8 cellular contexts compared by ENCODE assay signal in the genomic region with DNA sequence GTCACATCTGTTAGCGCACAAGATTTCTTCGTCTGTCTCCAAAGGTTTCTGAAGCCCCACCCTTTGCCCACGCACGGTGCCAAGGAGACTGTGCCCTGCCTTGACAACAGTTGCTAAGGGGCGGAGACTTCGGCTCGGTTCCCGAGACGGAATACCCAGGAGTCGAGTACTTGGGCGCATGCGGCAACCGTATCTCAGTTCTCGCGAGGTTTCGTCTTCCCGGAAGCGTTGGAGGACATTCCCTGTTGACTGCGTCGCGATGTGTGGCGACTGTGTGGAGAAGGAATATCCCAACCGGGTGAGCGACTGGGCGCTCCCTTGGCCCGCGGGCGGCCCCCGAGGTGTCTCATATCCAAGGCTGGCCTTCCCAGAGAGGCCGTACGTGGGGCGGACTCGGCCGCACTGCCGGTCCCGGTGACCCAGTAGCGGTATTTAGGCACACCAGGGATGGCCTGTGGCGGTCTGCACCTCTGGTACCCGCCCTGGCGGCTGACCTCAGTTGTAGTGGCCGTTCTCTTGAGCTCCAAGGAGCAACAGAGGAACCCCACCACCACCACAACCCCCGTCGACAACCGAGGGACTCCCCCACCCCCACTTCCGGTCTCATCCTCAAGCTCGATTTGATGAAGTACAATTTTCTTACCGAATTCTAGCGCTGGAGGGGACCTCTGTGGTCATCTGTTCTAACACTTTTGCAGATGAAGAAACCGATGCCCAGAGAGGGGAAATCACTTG. TPM values are rescaled to one million over a fixed set of nuclear protein-coding genes. Genes with fewer than 3 reads are reported as not detected.
A peak's percentile ranks its signal among the peaks of the same experiment; 100 is the strongest.
DNase-seq lines count a peak whose midpoint lies in the region; ATAC-seq and TF ChIP-seq lines count a peak whose summit lies in the region.

A gene (plus strand): TSS at position 219 of the 735 bp plus-strand sequence. CDS start 41 bp downstream, at position 260.

- peak; percentile 69 to 81 for TF ChIP-seq POLR2A in Peyer's patch (IDR thresholded peaks at IDR 0.05)

- H3K27ac ChIP-seq in KMS-11 (peak within 1 kb of the TSS; percentile 85), Peyer's patch (peak within 1 kb of the TSS; percentile 92 to 94 (median 93)), muscle layer of colon (ENCODE audit: low read depth, low read length) (peak within 1 kb of the TSS; percentile 79)

- no peaks in the 10 kb centered on the region for H4K20me1 ChIP-seq in KMS-11 (ENCODE audit: insufficient read depth)

- H3K36me3 ChIP-seq in KMS-11 (ENCODE audit: insufficient read depth) (no peaks in the 10 kb centered on the region), Peyer's patch (no peaks in the 10 kb centered on the region), muscle layer of colon (ENCODE audit: insufficient read depth, low read length) (no peaks in the 10 kb centered on the region)

- ATAC-seq in GM21737 (IDR thresholded peaks at IDR 0.05; ENCODE audit: unreplicated experiment): peak; percentile 97
- ATAC-seq in esophagus mucosa: peak; percentile 100

- H3K79me2 ChIP-seq in KMS-11 (ENCODE audit: insufficient read depth, low read depth): peaks cover 35% of the 10 kb centered on the region

- peak; percentile 91 for DNase-seq in DMS53 treated with DMSO at 0.1 percent for 48 hours (lab: John Stamatoyannopoulos, UW; ENCODE audit: unreplicated experiment)
- peak; percentile 97 to 99 (median 98) for DNase-seq in Peyer's patch
- DNase-seq in activated T-cell treated with anti-CD3 and anti-CD28 coated beads, Interleukin-2, amount 50 U/mL, for 48 hours: peak; percentile 98
- peak; percentile 95 for DNase-seq in stimulated activated CD8-positive, alpha-beta memory T cell treated with anti-CD3 and anti-CD28 coated beads, Interleukin-7, amount 100 ng/mL, for 24 hours (ENCODE audit: low read depth)

- H3K27me3 ChIP-seq in KMS-11 (ENCODE audit: insufficient read depth, low read depth) (no peaks in the 10 kb centered on the region), Peyer's patch (no peaks in the 10 kb centered on the region), muscle layer of colon (ENCODE audit: control insufficient read depth in 1 of 2, insufficient read depth in 2 of 2, low read length in 2 of 2) (no peaks in the 10 kb centered on the region)

- H3K4me2 ChIP-seq in KMS-11: peak within 1 kb of the TSS; percentile 84

- H3K4me3 ChIP-seq in KMS-11 (IDR thresholded peaks at IDR 0.05; ENCODE audit: insufficient read depth, low read depth, low read length) (no peak within 1 kb of the TSS), Peyer's patch (peak within 1 kb of the TSS; percentile 62 to 88 (median 74)), muscle layer of colon (ENCODE audit: low read depth in 1 of 2, low read length in 2 of 2) (peak within 1 kb of the TSS; percentile 75 to 99)

- H3K9ac ChIP-seq in KMS-11 (peak within 1 kb of the TSS; percentile 94), muscle layer of colon (ENCODE audit: low read length) (peak within 1 kb of the TSS; percentile 99)

- TF ChIP-seq CTCF in KMS-11 (conservative IDR thresholded peaks at IDR 0.05; ENCODE audit: low read depth, low read length): no peak
- TF ChIP-seq CTCF in Peyer's patch (IDR thresholded peaks at IDR 0.05): no peak

- no peaks in the 10 kb centered on the region for H3K9me3 ChIP-seq in Peyer's patch
- H3K9me3 ChIP-seq in muscle layer of colon (ENCODE audit: low read length): no peaks in the 10 kb centered on the region

- H3K4me1 ChIP-seq in KMS-11 (ENCODE audit: low read depth, poor library complexity, severe bottlenecking): peaks cover 39% of the 10 kb centered on the region
- H3K4me1 ChIP-seq in Peyer's patch: peaks cover 0 to 20% (median 6%) of the 10 kb centered on the region in 4 donors
- H3K4me1 ChIP-seq in muscle layer of colon (ENCODE audit: insufficient read depth, low read length): peaks cover 13% of the 10 kb centered on the region

- H2AFZ ChIP-seq in KMS-11 (ENCODE audit: low read depth): peak within 1 kb of the TSS; percentile 90

RNA-seq across cellular contexts. Expression of the gene that starts here (rescaled TPM):
- total RNA-seq in Peyer's patch (10 to 100 TPM; 51.2 to 72.3 (median 69.7) TPM), esophagus mucosa (38.6 TPM)
